Comparison of ENCODE assay signal across 1 cellular context in the genomic region with DNA sequence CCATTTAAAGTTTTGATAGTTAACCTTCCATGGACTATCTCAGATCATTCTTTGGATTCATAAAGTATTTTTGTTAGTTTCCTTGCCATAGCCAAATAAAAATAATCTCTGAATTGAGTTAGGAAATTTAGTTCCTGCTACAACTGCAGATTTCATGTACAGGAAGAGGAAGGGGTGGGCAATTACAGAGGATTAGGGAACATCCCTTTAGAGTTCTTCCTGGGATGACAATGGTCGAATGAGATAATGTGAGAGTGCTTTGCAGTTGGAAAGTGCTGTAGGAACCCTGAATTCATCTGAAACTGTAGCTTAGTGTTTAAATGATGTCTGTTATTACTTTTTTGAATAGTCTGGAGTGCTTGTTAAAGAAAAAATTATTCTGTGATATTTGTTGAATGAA.
TF ChIP-seq lines count a peak whose summit lies in the region.

No MANE protein-coding gene starts in this region.

TF ChIP-seq in A549, 52 proteins besides CTCF, POLR2A, EP300 and RAD21 (continued from another document):
- TF ChIP-seq, protein P1, sequence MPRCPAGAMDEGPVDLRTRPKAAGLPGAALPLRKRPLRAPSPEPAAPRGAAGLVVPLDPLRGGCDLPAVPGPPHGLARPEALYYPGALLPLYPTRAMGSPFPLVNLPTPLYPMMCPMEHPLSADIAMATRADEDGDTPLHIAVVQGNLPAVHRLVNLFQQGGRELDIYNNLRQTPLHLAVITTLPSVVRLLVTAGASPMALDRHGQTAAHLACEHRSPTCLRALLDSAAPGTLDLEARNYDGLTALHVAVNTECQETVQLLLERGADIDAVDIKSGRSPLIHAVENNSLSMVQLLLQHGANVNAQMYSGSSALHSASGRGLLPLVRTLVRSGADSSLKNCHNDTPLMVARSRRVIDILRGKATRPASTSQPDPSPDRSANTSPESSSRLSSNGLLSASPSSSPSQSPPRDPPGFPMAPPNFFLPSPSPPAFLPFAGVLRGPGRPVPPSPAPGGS (IDR thresholded peaks at IDR 0.05): no peak
- TF ChIP-seq, protein P2, sequence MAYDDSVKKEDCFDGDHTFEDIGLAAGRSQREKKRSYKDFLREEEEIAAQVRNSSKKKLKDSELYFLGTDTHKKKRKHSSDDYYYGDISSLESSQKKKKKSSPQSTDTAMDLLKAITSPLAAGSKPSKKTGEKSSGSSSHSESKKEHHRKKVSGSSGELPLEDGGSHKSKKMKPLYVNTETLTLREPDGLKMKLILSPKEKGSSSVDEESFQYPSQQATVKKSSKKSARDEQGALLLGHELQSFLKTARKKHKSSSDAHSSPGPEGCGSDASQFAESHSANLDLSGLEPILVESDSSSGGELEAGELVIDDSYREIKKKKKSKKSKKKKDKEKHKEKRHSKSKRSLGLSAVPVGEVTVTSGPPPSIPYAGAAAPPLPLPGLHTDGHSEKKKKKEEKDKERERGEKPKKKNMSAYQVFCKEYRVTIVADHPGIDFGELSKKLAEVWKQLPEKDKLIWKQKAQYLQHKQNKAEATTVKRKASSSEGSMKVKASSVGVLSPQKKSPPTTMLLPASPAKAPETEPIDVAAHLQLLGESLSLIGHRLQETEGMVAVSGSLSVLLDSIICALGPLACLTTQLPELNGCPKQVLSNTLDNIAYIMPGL (CRISPR knock-in tag; IDR thresholded peaks at IDR 0.05; ENCODE audit: borderline replicate concordance): no peak
- no peak for TF ChIP-seq BHLHE40 (IDR thresholded peaks at IDR 0.05; ENCODE audit: low read depth, low read length)
- no peak for TF ChIP-seq CHD4 (IDR thresholded peaks at IDR 0.05; ENCODE audit: borderline replicate concordance)
- no peak for TF ChIP-seq CEBPB (IDR thresholded peaks at IDR 0.05)
- TF ChIP-seq ZNF302 (CRISPR knock-in tag; IDR thresholded peaks at IDR 0.05): no peak
- TF ChIP-seq EHF (CRISPR knock-in tag; IDR thresholded peaks at IDR 0.05): no peak
- TF ChIP-seq CHD2 (IDR thresholded peaks at IDR 0.05; ENCODE audit: low read length, partially characterized antibody): no peak
- no peak for TF ChIP-seq TP53 (CRISPR knock-in tag; IDR thresholded peaks at IDR 0.05)
- TF ChIP-seq NFE2L2 (conservative IDR thresholded peaks at IDR 0.05; ENCODE audit: low read length): no peak
- TF ChIP-seq GATA3 (IDR thresholded peaks at IDR 0.05; ENCODE audit: borderline replicate concordance): no peak
